In genomic region chr9:97638666-97639065, GRCh38 we compare ENCODE assay signal across 14 cellular contexts.
DNase-seq lines count a peak whose midpoint lies in the region; ATAC-seq and TF ChIP-seq lines count a peak whose summit lies in the region.
"Had no signal": no experiment of that assay in that cellular context is flagged by ENCODE, and none has a peak within 500 bp of the region (broad histone marks: within the 10 kb centered on the region; RNA-seq: fewer than 3 reads in every experiment).

No MANE protein-coding gene starts in this region.

- DNase-seq in GM06990 (ENCODE audit: extremely low read depth, insufficient read length) = no peak
- DNase-seq in OCI-M1 (lab: John Stamatoyannopoulos, UW) = peak; percentile 25
- DNase-seq in epithelial cell of esophagus (ENCODE audit: low read depth) = no peak
- DNase-seq in NCI-H2107 (lab: John Stamatoyannopoulos, UW) = no peak
- DNase-seq in glomerular visceral epithelial cell (ENCODE audit: extremely low spot score) = no peak
- DNase-seq: activated CD4-positive, alpha-beta T cell treated with anti-CD3 and anti-CD28 coated beads for 1 hour; activated naive CD4-positive, alpha-beta T cell treated with anti-CD3 and anti-CD28 coated beads, Interleukin-2, amount 50 U/mL, for 16 hours; effector CD8-positive, alpha-beta T cell; NCI-H187 treated with DMSO at 0.1 percent for 48 hours; stimulated activated naive CD8-positive, alpha-beta T cell treated with anti-CD3 and anti-CD28 coated beads, Interleukin-15, amount 100 ng/mL, for 72 hours had no signal

- H3K27ac ChIP-seq in 22Rv1 = no peak overlapping the region
- H3K27ac ChIP-seq: HL-60 had no signal

- no peaks in the 10 kb centered on the region for H3K27me3 ChIP-seq in GM06990 (replicated peaks; ENCODE audit: control insufficient read depth, insufficient read depth, low read length)

- H3K4me3 ChIP-seq in GM06990 (replicated peaks; ENCODE audit: low read depth, low read length) = no peak overlapping the region
- H3K4me3 ChIP-seq in epithelial cell of esophagus (ENCODE audit: low read length) = no peak overlapping the region

- no peaks in the 10 kb centered on the region; the same call in 1 of the 2 replicates for H3K36me3 ChIP-seq in GM06990 (ENCODE audit: control insufficient read depth, insufficient read depth, low read length)

- ATAC-seq in HG03354 (IDR thresholded peaks at IDR 0.05; ENCODE audit: poor library complexity, severe bottlenecking, unreplicated experiment) (no peak), HG02610 (IDR thresholded peaks at IDR 0.05; ENCODE audit: unreplicated experiment) (no peak)
- ATAC-seq: stimulated activated naive CD8-positive, alpha-beta T cell treated with anti-CD3 and anti-CD28 coated beads, Interleukin-15, amount 100 ng/mL, for 72 hours had no signal

- TF ChIP-seq CTCF in 22Rv1 (IDR thresholded peaks at IDR 0.05) (peak; percentile 26; the same call in 1 of the 2 replicates), GM06990 (IDR thresholded peaks at IDR 0.05; ENCODE audit: insufficient read depth, low read length, poor library complexity, severe bottlenecking) (peak; percentile 19), epithelial cell of esophagus (IDR thresholded peaks at IDR 0.05; ENCODE audit: insufficient read depth, low read depth, low read length, missing control alignments) (peak; percentile 16)
